ENCODE assay signal across 8 cellular contexts in genomic region chr3:153927107-153927506, GRCh38.
DNase-seq lines count a peak whose midpoint lies in the region; ATAC-seq, FAIRE-seq and TF ChIP-seq lines count a peak whose summit lies in the region.

No MANE protein-coding gene starts in this region.

- no peak overlapping the region for H3K9ac ChIP-seq in astrocyte (ENCODE audit: low read length)
- H3K9ac ChIP-seq in colonic mucosa (ENCODE audit: low read depth in 2 of 2, low read length in 2 of 2): no peak overlapping the region

- peak overlapping the region; percentile 38 for H3K4me2 ChIP-seq in astrocyte (ENCODE audit: low read length)

- no peak overlapping the region for H3K27ac Mint-ChIP-seq in astrocyte (ENCODE audit: unreplicated experiment)
- H3K27ac Mint-ChIP-seq in stimulated activated memory B cell treated with anti-CD40 and anti-IgM and Interleukin-4, amounts not matched to agents 10 μg/mL and 1 μg/mL and 100 μg/mL, for 72 hours: no peak overlapping the region

- TF ChIP-seq CTCF in astrocyte (IDR thresholded peaks at IDR 0.05; ENCODE audit: insufficient read depth, low read depth, low read length) (peak; percentile 20), colonic mucosa (IDR thresholded peaks at IDR 0.05) (no peak)

- no peaks in the 10 kb centered on the region for H3K4me1 ChIP-seq in astrocyte (ENCODE audit: insufficient read depth, low read length)
- H3K4me1 ChIP-seq in colonic mucosa: no peaks in the 10 kb centered on the region

- no peaks in the 10 kb centered on the region for H3K9me3 Mint-ChIP-seq in astrocyte (ENCODE audit: unreplicated experiment)
- peaks cover 3% of the 10 kb centered on the region for H3K9me3 Mint-ChIP-seq in stimulated activated memory B cell treated with anti-CD40 and anti-IgM and Interleukin-4, amounts not matched to agents 10 μg/mL and 1 μg/mL and 100 μg/mL, for 72 hours

- H3K27ac ChIP-seq in astrocyte (ENCODE audit: low read depth, low read length) (no peak overlapping the region), colonic mucosa (no peak overlapping the region)

- no peak overlapping the region for H3K4me3 Mint-ChIP-seq in astrocyte (ENCODE audit: unreplicated experiment)
- H3K4me3 Mint-ChIP-seq in stimulated activated memory B cell treated with anti-CD40 and anti-IgM and Interleukin-4, amounts not matched to agents 10 μg/mL and 1 μg/mL and 100 μg/mL, for 72 hours: no peak overlapping the region

- ATAC-seq in GM18508 (IDR thresholded peaks at IDR 0.05; ENCODE audit: insufficient read depth, unreplicated experiment) (peak; percentile 82), HG03378 (IDR thresholded peaks at IDR 0.05; ENCODE audit: unreplicated experiment) (peak; percentile 77)
- no peak for ATAC-seq in stimulated activated memory B cell treated with anti-CD40 and anti-IgM and Interleukin-4, amounts not matched to agents 10 μg/mL and 1 μg/mL and 100 μg/mL, for 72 hours

- H3K9me3 ChIP-seq in astrocyte (ENCODE audit: insufficient read depth, low read depth, low read length) (no peaks in the 10 kb centered on the region), colonic mucosa (no peaks in the 10 kb centered on the region)

- H3K36me3 ChIP-seq in astrocyte (ENCODE audit: insufficient read depth, low read length) (no peaks in the 10 kb centered on the region), colonic mucosa (no peaks in the 10 kb centered on the region)

- no peaks in the 10 kb centered on the region for H3K27me3 ChIP-seq in astrocyte (ENCODE audit: insufficient read depth, low read length)
- H3K27me3 ChIP-seq in colonic mucosa: no peaks in the 10 kb centered on the region

- H4K20me1 ChIP-seq in astrocyte (ENCODE audit: insufficient read depth, low read length): no peaks in the 10 kb centered on the region

- H3K4me1 Mint-ChIP-seq in astrocyte (ENCODE audit: low read depth, unreplicated experiment): peaks cover 4% of the 10 kb centered on the region
- no peaks in the 10 kb centered on the region for H3K4me1 Mint-ChIP-seq in stimulated activated memory B cell treated with anti-CD40 and anti-IgM and Interleukin-4, amounts not matched to agents 10 μg/mL and 1 μg/mL and 100 μg/mL, for 72 hours

- H3K79me2 ChIP-seq in astrocyte (ENCODE audit: insufficient read depth, low read length): no peaks in the 10 kb centered on the region

- no peak overlapping the region for H2AFZ ChIP-seq in astrocyte (ENCODE audit: low read depth, low read length)

- intact Hi-C loops in colonic mucosa (cut with DNase I): loop anchor here (10.0 kb wide), 1 partner anchor 902 kb away; no protein-coding TSS in a partner anchor

- FAIRE-seq in astrocyte (lab: Jason Lieb, UNC): peak; percentile 9

- no peaks in the 10 kb centered on the region for H3K36me3 Mint-ChIP-seq in astrocyte (ENCODE audit: low read depth, unreplicated experiment)
- no peaks in the 10 kb centered on the region for H3K36me3 Mint-ChIP-seq in stimulated activated memory B cell treated with anti-CD40 and anti-IgM and Interleukin-4, amounts not matched to agents 10 μg/mL and 1 μg/mL and 100 μg/mL, for 72 hours

- peak; percentile 79 for DNase-seq in astrocyte (ENCODE audit: low read depth)
- DNase-seq in non-pigmented ciliary epithelial cell (ENCODE audit: low read depth): peak; percentile 22
- DNase-seq in ureter (ENCODE audit: low spot score): no peak
- no peak for DNase-seq in colonic mucosa
- DNase-seq in NCI-H2171 (lab: John Stamatoyannopoulos, UW): no peak

- H3K4me3 ChIP-seq in astrocyte (ENCODE audit: insufficient read depth, low read depth, low read length) (no peak overlapping the region), colonic mucosa (no peak overlapping the region)

- no peaks in the 10 kb centered on the region for H3K27me3 Mint-ChIP-seq in astrocyte (ENCODE audit: low read depth, unreplicated experiment)
- no peaks in the 10 kb centered on the region for H3K27me3 Mint-ChIP-seq in stimulated activated memory B cell treated with anti-CD40 and anti-IgM and Interleukin-4, amounts not matched to agents 10 μg/mL and 1 μg/mL and 100 μg/mL, for 72 hours

Comparison
In these comparisons a context has a peak if more than half of its experiments do, and no peak if none do; other contexts are left out.
1. DNase-seq: peak in astrocyte (single experiment) and non-pigmented ciliary epithelial cell (single experiment); none in ureter (single experiment), colonic mucosa (single experiment) and NCI-H2171 (single experiment).